In genomic region chr2:149857344-149857743, GRCh38 we compare ENCODE assay signal across 29 cellular contexts.
DNase-seq lines count a peak whose midpoint lies in the region; ATAC-seq, FAIRE-seq and TF ChIP-seq lines count a peak whose summit lies in the region.
"Had no signal": no experiment of that assay in that cellular context is flagged by ENCODE, and none has a peak within 500 bp of the region (broad histone marks: within the 10 kb centered on the region; RNA-seq: fewer than 3 reads in every experiment).

No MANE protein-coding gene starts in this region.

- H3K9me1 ChIP-seq in IMR-90 (ENCODE audit: insufficient read depth, low read length): peaks cover 6% of the 10 kb centered on the region

- no peak overlapping the region for H4K91ac ChIP-seq in IMR-90 (ENCODE audit: insufficient read depth, low read depth, low read length)

- H3K36me3 Mint-ChIP-seq in stimulated activated naive B cell treated with anti-CD40 and anti-IgM and Interleukin-4, amounts not matched to agents 10 μg/mL and 1 μg/mL and 100 μg/mL, for 72 hours: no peaks in the 10 kb centered on the region

- H4K20me1 ChIP-seq in BLaER1 treated with 17β-estradiol and CSF1 and Interleukin-3, amounts not matched to agents 10 nM and 100 nM: no peaks in the 10 kb centered on the region
- H4K20me1 ChIP-seq in IMR-90 (ENCODE audit: insufficient read depth, low read length): no peaks in the 10 kb centered on the region

- H3K18ac ChIP-seq in IMR-90 (ENCODE audit: low read depth, low read length): no peak overlapping the region

- no peak overlapping the region for H3K27ac Mint-ChIP-seq in stimulated activated naive B cell treated with anti-CD40 and anti-IgM and Interleukin-4, amounts not matched to agents 10 μg/mL and 1 μg/mL and 100 μg/mL, for 72 hours
- H3K27ac Mint-ChIP-seq: GM23338; progenitor cell of endocrine pancreas; stimulated activated naive CD8-positive, alpha-beta T cell treated with anti-CD3 and anti-CD28 coated beads, Interleukin-15, amount 100 ng/mL, for 72 hours had no signal

- no peak overlapping the region for H2AFZ ChIP-seq in IMR-90 (replicated peaks; ENCODE audit: low read length, poor library complexity)
- H2AFZ ChIP-seq: GM23338, PC-9 had no signal

- no peak overlapping the region for H2BK5ac ChIP-seq in IMR-90 (ENCODE audit: low read depth, low read length, poor library complexity, severe bottlenecking)

- no peak overlapping the region for H3K4me3 ChIP-seq in BLaER1 treated with 17β-estradiol and CSF1 and Interleukin-3, amounts not matched to agents 10 nM and 100 nM
- H3K4me3 ChIP-seq in IMR-90 (ENCODE audit: insufficient read depth, low read depth, low read length): no peak overlapping the region
- H3K4me3 ChIP-seq in bronchial epithelial cell (ENCODE audit: low read depth, low read length): no peak overlapping the region
- H3K4me3 ChIP-seq in suprapubic skin: no peak overlapping the region
- H3K4me3 ChIP-seq: cardiac muscle cell, GM23338, left ventricle myocardium inferior, mucosa of descending colon, PC-9, SJSA1 had no signal

- no TSS peak for BruUV-seq in IMR-90 (replicated peaks; lab: Mats Ljungman, UMichigan)

- peak overlapping the region; percentile 52 for H2BK120ac ChIP-seq in IMR-90 (ENCODE audit: low read depth, low read length)

- no peaks in the 10 kb centered on the region for H3K4me1 Mint-ChIP-seq in stimulated activated naive B cell treated with anti-CD40 and anti-IgM and Interleukin-4, amounts not matched to agents 10 μg/mL and 1 μg/mL and 100 μg/mL, for 72 hours
- H3K4me1 Mint-ChIP-seq: neural crest cell; stimulated activated naive CD8-positive, alpha-beta T cell treated with anti-CD3 and anti-CD28 coated beads, Interleukin-15, amount 100 ng/mL, for 72 hours had no signal

- no peak for TF ChIP-seq CTCF in IMR-90 (conservative IDR thresholded peaks at IDR 0.05; ENCODE audit: low read depth, low read length)
- no peak for TF ChIP-seq CTCF in bronchial epithelial cell (IDR thresholded peaks at IDR 0.05; ENCODE audit: insufficient read depth, low read length, severe bottlenecking)
- TF ChIP-seq CTCF in foreskin keratinocyte (conservative IDR thresholded peaks at IDR 0.05): no peak
- no peak for TF ChIP-seq CTCF in suprapubic skin (IDR thresholded peaks at IDR 0.05)

- H4K5ac ChIP-seq in IMR-90 (ENCODE audit: low read depth, low read length): no peak overlapping the region

- POLR2A ChIA-PET in IMR-90 (lab: Charles Lee; ENCODE audit: unreplicated experiment): no interaction called here

- peak; percentile 56 for DNase-seq in IMR-90
- DNase-seq in bronchial epithelial cell (ENCODE audit: low read depth): peak; percentile 55
- DNase-seq in foreskin keratinocyte: peak in 1 of 2 donors; percentile 25
- no peak for DNase-seq in stimulated activated naive B cell treated with anti-CD40 and anti-IgM and Interleukin-4, amounts not matched to agents 10 μg/mL and 1 μg/mL and 100 μg/mL, for 72 hours
- no peak for DNase-seq in putamen (ENCODE audit: low spot score)
- no peak for DNase-seq in suprapubic skin (ENCODE audit: low spot score in 2 of 2)
- DNase-seq: activated CD4-positive, alpha-beta T cell treated with anti-CD3 and anti-CD28 coated beads, Interleukin-2, amount 50 U/mL, for 1 hour; activated effector memory CD4-positive, alpha-beta T cell treated with Interleukin-2 at 50 U/mL for 16 hours; Calu3; KBM-7; left ventricle myocardium inferior; mucosa of descending colon; NCI-H1930; NCI-H345; PC-9; small intestine; stimulated activated CD4-positive, alpha-beta T cell treated with anti-CD3 and anti-CD28 coated beads, Interleukin-4, amount 100 ng/mL, for 24 hours; stimulated activated naive CD8-positive, alpha-beta T cell treated with anti-CD3 and anti-CD28 coated beads, Interleukin-15, amount 100 ng/mL, for 72 hours; T-helper 2 cell; trophoblast cell; WERI-Rb-1 had no signal

- intact Hi-C loops in IMR-90 (cut with micrococcal nuclease): no loop called here

- H2BK15ac ChIP-seq in IMR-90 (ENCODE audit: low read depth, low read length): peak overlapping the region; percentile 2; the same call in 2 of the 3 replicates

- no peak overlapping the region for H3K4me3 Mint-ChIP-seq in stimulated activated naive B cell treated with anti-CD40 and anti-IgM and Interleukin-4, amounts not matched to agents 10 μg/mL and 1 μg/mL and 100 μg/mL, for 72 hours
- H3K4me3 Mint-ChIP-seq: GM23338; neural crest cell; stimulated activated naive CD8-positive, alpha-beta T cell treated with anti-CD3 and anti-CD28 coated beads, Interleukin-15, amount 100 ng/mL, for 72 hours had no signal

- TF ChIP-seq POLR2A in IMR-90 (IDR thresholded peaks at IDR 0.05; ENCODE audit: low read depth, low read length) (no peak), suprapubic skin (IDR thresholded peaks at IDR 0.05) (no peak)

- dilution Hi-C loops in IMR-90 (cut with HindIII; ENCODE audit: low sequenced_read_pairs, unreplicated experiment): no loop called here

- H3K4me1 ChIP-seq in BLaER1 treated with 17β-estradiol and CSF1 and Interleukin-3, amounts not matched to agents 10 nM and 100 nM: peaks cover 36 to 53% (median 46%) of the 10 kb centered on the region in 10 experiments
- H3K4me1 ChIP-seq in IMR-90 (ENCODE audit: control insufficient read depth, insufficient read depth, low read length) (peaks cover 10% of the 10 kb centered on the region), foreskin keratinocyte (peaks cover 5% of the 10 kb centered on the region), suprapubic skin (peaks cover 13% of the 10 kb centered on the region)

- H3K9ac ChIP-seq in BLaER1 treated with 17β-estradiol and CSF1 and Interleukin-3, amounts not matched to agents 10 nM and 100 nM: peak overlapping the region in 2 of 11 experiments; percentile 72 to 85; a peak in 4 of 22 replicates
- no peak overlapping the region for H3K9ac ChIP-seq in IMR-90 (ENCODE audit: low read depth, low read length)

- in situ Hi-C loops in IMR-90 (cut with MboI; ENCODE audit: low sequenced_read_pairs): no loop called here

- peaks cover 5 to 7% of the 10 kb centered on the region in 2 donors for H3K9me3 Mint-ChIP-seq in stimulated activated naive B cell treated with anti-CD40 and anti-IgM and Interleukin-4, amounts not matched to agents 10 μg/mL and 1 μg/mL and 100 μg/mL, for 72 hours

- no peaks in the 10 kb centered on the region for H3K36me3 ChIP-seq in BLaER1 treated with 17β-estradiol and CSF1 and Interleukin-3, amounts not matched to agents 10 nM and 100 nM
- no peaks in the 10 kb centered on the region for H3K36me3 ChIP-seq in IMR-90 (ENCODE audit: control insufficient read depth, insufficient read depth, low read length)
- H3K36me3 ChIP-seq in bronchial epithelial cell (ENCODE audit: control insufficient read depth, insufficient read depth, low read length): no peaks in the 10 kb centered on the region
- no peaks in the 10 kb centered on the region for H3K36me3 ChIP-seq in suprapubic skin
- H3K36me3 ChIP-seq: cardiac muscle cell, left ventricle myocardium inferior, SJSA1, WERI-Rb-1 had no signal

- 0 out of 2 replicates have a peak overlapping the region, but pooled peaks have one; percentile 7 for H3K14ac ChIP-seq in IMR-90 (replicated peaks; ENCODE audit: low read depth, low read length)

- no peak for FAIRE-seq in bronchial epithelial cell (lab: Jason Lieb, UNC)
- FAIRE-seq: GM19239, small intestine had no signal

- peaks cover 2 to 24% (median 16%) of the 10 kb centered on the region in 11 experiments; a peak in 20 of 22 replicates for H3K9me3 ChIP-seq in BLaER1 treated with 17β-estradiol and CSF1 and Interleukin-3, amounts not matched to agents 10 nM and 100 nM (replicated peaks in 1 of 11)
- H3K9me3 ChIP-seq in IMR-90 (ENCODE audit: control insufficient read depth, insufficient read depth, low read length) (no peaks in the 10 kb centered on the region), suprapubic skin (no peaks in the 10 kb centered on the region)
- H3K9me3 ChIP-seq: mucosa of descending colon, SJSA1 had no signal

- H3K56ac ChIP-seq in IMR-90 (ENCODE audit: extremely low read depth, insufficient read depth, low read length): no peak overlapping the region

- TF ChIP-seq RAD21 in IMR-90 (IDR thresholded peaks at IDR 0.05; ENCODE audit: low read length): no peak

- no peaks in the 10 kb centered on the region for H3K79me1 ChIP-seq in IMR-90 (ENCODE audit: low read depth in 1 of 2, low read length in 2 of 2)

- H2AK9ac ChIP-seq in IMR-90 (replicated peaks; ENCODE audit: low read depth, low read length, poor library complexity): no peak overlapping the region

- peak overlapping the region in 7 of 11 experiments; percentile 73 to 97 (median 91); a peak in 14 of 22 replicates for H3K4me2 ChIP-seq in BLaER1 treated with 17β-estradiol and CSF1 and Interleukin-3, amounts not matched to agents 10 nM and 100 nM
- H3K4me2 ChIP-seq in IMR-90 (ENCODE audit: low read depth, low read length): no peak overlapping the region
- H3K4me2 ChIP-seq: GM23338, PC-9 had no signal

- peak overlapping the region; percentile 5; the same call in 1 of the 2 replicates for H2AK5ac ChIP-seq in IMR-90 (ENCODE audit: low read depth, low read length)

- H2BK20ac ChIP-seq in IMR-90 (ENCODE audit: low read depth, low read length): no peak overlapping the region; the same call in 1 of the 2 replicates

- peak overlapping the region in 10 of 11 experiments; percentile 19 to 98 (median 88); a peak in 18 of 22 replicates for H3K27ac ChIP-seq in BLaER1 treated with 17β-estradiol and CSF1 and Interleukin-3, amounts not matched to agents 10 nM and 100 nM
- H3K27ac ChIP-seq in IMR-90 (ENCODE audit: insufficient read depth, low read length) (no peak overlapping the region), foreskin keratinocyte (no peak overlapping the region), suprapubic skin (no peak overlapping the region)
- H3K27ac ChIP-seq: cardiac muscle cell, PC-9, SJSA1, WERI-Rb-1 had no signal

- no peaks in the 10 kb centered on the region for H3K27me3 Mint-ChIP-seq in stimulated activated naive B cell treated with anti-CD40 and anti-IgM and Interleukin-4, amounts not matched to agents 10 μg/mL and 1 μg/mL and 100 μg/mL, for 72 hours
- H3K27me3 Mint-ChIP-seq: progenitor cell of endocrine pancreas; stimulated activated naive CD8-positive, alpha-beta T cell treated with anti-CD3 and anti-CD28 coated beads, Interleukin-15, amount 100 ng/mL, for 72 hours had no signal

- peak overlapping the region; percentile 33; the same call in 1 of the 2 replicates for H3K23ac ChIP-seq in IMR-90 (ENCODE audit: low read depth, low read length)

- no peak overlapping the region for H3K4ac ChIP-seq in IMR-90 (ENCODE audit: low read depth, low read length)

- CTCF ChIA-PET in IMR-90 (lab: Yijun Ruan, JAX): no interaction called here

- ATAC-seq in IMR-90 (ENCODE audit: low read depth) (no peak), foreskin keratinocyte (peak; percentile 31), GM21723 (IDR thresholded peaks at IDR 0.05; ENCODE audit: unreplicated experiment) (no peak)
- no peak for ATAC-seq in stimulated activated naive B cell treated with anti-CD40 and anti-IgM and Interleukin-4, amounts not matched to agents 10 μg/mL and 1 μg/mL and 100 μg/mL, for 72 hours (replicated peaks)
- ATAC-seq: GM23338; mucosa of descending colon; stimulated activated naive CD8-positive, alpha-beta T cell treated with anti-CD3 and anti-CD28 coated beads, Interleukin-15, amount 100 ng/mL, for 72 hours had no signal

- TF ChIP-seq EP300 in suprapubic skin (IDR thresholded peaks at IDR 0.05): no peak

- no peaks in the 10 kb centered on the region for H3K27me3 ChIP-seq in BLaER1 treated with 17β-estradiol and CSF1 and Interleukin-3, amounts not matched to agents 10 nM and 100 nM
- H3K27me3 ChIP-seq in IMR-90 (ENCODE audit: control insufficient read depth, insufficient read depth, low read length) (no peaks in the 10 kb centered on the region), bronchial epithelial cell (ENCODE audit: control insufficient read depth, insufficient read depth, low read length) (no peaks in the 10 kb centered on the region), foreskin keratinocyte (no peaks in the 10 kb centered on the region), suprapubic skin (no peaks in the 10 kb centered on the region)
- H3K27me3 ChIP-seq: cardiac muscle cell, SJSA1 had no signal

- no CpG with 5 or more reads among the region's 1 CpG for WGBS in IMR-90 (ENCODE audit: extremely low coverage in 2 of 2, insufficient read length in 1 of 2), 2 experiments
- 87% methylated on average over 1 of the region's 1 CpG for WGBS in suprapubic skin

- H4K8ac ChIP-seq in IMR-90 (ENCODE audit: low read depth in 2 of 2, low read length in 2 of 2): peak overlapping the region in 1 of 2 experiments; percentile 67; a peak in 1 of 4 replicates

Comparison
In these comparisons a context has a peak if more than half of its experiments do, and no peak if none do; other contexts are left out.
1. H3K27ac ChIP-seq: peak in BLaER1 treated with 17β-estradiol and CSF1 and Interleukin-3, amounts not matched to agents 10 nM and 100 nM (10 of 11); none in IMR-90 (single experiment), foreskin keratinocyte (single experiment) and suprapubic skin (single experiment).
2. DNase-seq: peak in IMR-90 (single experiment) and bronchial epithelial cell (single experiment); none in stimulated activated naive B cell treated with anti-CD40 and anti-IgM and Interleukin-4, amounts not matched to agents 10 μg/mL and 1 μg/mL and 100 μg/mL, for 72 hours (single experiment), putamen (single experiment) and suprapubic skin (0 of 2).